In the genomic region with DNA sequence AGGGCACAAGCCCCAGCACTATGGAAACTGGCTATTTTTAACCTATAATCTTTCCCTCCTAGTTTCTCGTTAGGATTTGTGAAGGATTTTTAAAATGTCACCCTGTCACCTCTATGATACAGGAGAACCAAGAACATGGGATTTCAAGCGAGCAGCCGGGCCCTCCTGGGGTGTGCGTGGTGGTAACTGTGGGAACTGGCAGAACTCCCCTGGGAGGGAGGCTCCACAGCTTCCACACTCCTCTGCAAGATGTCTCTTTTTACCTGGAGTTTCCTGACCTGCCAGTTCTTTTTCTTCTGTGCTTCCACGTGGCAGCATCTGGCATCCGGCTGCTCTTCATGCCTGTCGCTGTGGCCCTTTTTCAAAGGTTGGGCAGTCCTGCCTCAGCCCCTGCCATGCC, we compare ENCODE assay signal across 1 cellular context.
TF ChIP-seq lines count a peak whose summit lies in the region.

No MANE protein-coding gene starts in this region.

TF ChIP-seq in H1, 55 proteins besides CTCF, POLR2A, EP300 and RAD21 (continued from another document):
- no peak for TF ChIP-seq EGR1 (IDR thresholded peaks at IDR 0.05; ENCODE audit: borderline replicate concordance, low read depth, low read length)
- no peak for TF ChIP-seq PHF8 (conservative IDR thresholded peaks at IDR 0.05; ENCODE audit: low read depth, low read length)
- TF ChIP-seq ASH2L (IDR thresholded peaks at IDR 0.05; ENCODE audit: low read length): no peak
- no peak for TF ChIP-seq JUN (IDR thresholded peaks at IDR 0.05; ENCODE audit: low read depth, low read length)
- no peak for TF ChIP-seq RXRA (IDR thresholded peaks at IDR 0.05; ENCODE audit: insufficient read depth, low read depth, low read length)
- TF ChIP-seq, protein P1, sequence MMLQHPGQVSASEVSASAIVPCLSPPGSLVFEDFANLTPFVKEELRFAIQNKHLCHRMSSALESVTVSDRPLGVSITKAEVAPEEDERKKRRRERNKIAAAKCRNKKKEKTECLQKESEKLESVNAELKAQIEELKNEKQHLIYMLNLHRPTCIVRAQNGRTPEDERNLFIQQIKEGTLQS (IDR thresholded peaks at IDR 0.05; ENCODE audit: insufficient read depth, low read depth, low read length): no peak
- no peak for TF ChIP-seq RNF2 (IDR thresholded peaks at IDR 0.05; ENCODE audit: borderline replicate concordance, low read depth, low read length, missing control alignments, poor library complexity, severe bottlenecking)
